In the genomic region with DNA sequence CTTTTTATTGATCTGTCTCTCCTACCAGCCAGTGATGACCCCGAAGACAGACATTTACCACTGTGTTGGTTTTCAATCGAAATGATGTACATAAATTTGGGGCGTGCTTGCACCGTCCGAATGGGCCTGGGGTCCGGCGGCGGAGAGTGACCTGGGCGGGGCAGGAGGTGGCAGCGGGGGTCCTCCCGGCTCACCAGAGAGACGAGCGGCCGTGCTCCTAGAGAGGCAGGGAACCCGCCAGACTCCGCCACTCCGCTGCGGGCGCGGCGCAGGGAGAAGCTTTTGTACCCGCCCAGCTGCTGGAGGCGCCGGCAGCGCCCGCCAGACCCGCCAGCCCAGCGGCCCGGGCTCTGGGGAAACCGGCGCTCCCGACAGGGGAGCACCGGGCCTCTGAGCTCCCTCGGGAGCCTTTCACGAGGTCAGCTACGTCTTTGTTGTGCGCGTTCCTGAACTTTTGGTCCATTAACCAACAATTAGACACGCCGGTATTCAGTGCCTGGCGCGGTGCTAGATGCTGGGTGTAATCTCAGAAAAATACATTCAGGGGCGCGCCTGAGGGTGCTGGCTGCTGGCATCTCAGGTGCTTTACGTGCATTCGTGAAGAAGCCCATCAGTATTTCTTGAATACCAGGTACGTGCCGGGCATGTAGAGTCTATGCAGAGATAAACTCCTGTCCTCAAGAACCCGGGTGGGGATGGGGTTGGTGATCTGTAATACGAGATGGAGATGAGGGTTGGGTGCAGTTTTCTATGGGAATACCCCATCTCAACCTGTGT, we compare ENCODE assay signal across 1 cellular context.
TF ChIP-seq lines count a peak whose summit lies in the region.

A gene with protein sequence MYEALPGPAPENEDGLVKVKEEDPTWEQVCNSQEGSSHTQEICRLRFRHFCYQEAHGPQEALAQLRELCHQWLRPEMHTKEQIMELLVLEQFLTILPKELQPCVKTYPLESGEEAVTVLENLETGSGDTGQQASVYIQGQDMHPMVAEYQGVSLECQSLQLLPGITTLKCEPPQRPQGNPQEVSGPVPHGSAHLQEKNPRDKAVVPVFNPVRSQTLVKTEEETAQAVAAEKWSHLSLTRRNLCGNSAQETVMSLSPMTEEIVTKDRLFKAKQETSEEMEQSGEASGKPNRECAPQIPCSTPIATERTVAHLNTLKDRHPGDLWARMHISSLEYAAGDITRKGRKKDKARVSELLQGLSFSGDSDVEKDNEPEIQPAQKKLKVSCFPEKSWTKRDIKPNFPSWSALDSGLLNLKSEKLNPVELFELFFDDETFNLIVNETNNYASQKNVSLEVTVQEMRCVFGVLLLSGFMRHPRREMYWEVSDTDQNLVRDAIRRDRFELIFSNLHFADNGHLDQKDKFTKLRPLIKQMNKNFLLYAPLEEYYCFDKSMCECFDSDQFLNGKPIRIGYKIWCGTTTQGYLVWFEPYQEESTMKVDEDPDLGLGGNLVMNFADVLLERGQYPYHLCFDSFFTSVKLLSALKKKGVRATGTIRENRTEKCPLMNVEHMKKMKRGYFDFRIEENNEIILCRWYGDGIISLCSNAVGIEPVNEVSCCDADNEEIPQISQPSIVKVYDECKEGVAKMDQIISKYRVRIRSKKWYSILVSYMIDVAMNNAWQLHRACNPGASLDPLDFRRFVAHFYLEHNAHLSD (plus strand): TSS at position 285 of the 777 bp plus-strand sequence. CDS start 2,242 bp downstream, outside the sequence.

TF ChIP-seq in K562, 482 proteins besides CTCF, POLR2A, EP300 and RAD21 (continued from another document and continues in another):
- TF ChIP-seq, protein P1, sequence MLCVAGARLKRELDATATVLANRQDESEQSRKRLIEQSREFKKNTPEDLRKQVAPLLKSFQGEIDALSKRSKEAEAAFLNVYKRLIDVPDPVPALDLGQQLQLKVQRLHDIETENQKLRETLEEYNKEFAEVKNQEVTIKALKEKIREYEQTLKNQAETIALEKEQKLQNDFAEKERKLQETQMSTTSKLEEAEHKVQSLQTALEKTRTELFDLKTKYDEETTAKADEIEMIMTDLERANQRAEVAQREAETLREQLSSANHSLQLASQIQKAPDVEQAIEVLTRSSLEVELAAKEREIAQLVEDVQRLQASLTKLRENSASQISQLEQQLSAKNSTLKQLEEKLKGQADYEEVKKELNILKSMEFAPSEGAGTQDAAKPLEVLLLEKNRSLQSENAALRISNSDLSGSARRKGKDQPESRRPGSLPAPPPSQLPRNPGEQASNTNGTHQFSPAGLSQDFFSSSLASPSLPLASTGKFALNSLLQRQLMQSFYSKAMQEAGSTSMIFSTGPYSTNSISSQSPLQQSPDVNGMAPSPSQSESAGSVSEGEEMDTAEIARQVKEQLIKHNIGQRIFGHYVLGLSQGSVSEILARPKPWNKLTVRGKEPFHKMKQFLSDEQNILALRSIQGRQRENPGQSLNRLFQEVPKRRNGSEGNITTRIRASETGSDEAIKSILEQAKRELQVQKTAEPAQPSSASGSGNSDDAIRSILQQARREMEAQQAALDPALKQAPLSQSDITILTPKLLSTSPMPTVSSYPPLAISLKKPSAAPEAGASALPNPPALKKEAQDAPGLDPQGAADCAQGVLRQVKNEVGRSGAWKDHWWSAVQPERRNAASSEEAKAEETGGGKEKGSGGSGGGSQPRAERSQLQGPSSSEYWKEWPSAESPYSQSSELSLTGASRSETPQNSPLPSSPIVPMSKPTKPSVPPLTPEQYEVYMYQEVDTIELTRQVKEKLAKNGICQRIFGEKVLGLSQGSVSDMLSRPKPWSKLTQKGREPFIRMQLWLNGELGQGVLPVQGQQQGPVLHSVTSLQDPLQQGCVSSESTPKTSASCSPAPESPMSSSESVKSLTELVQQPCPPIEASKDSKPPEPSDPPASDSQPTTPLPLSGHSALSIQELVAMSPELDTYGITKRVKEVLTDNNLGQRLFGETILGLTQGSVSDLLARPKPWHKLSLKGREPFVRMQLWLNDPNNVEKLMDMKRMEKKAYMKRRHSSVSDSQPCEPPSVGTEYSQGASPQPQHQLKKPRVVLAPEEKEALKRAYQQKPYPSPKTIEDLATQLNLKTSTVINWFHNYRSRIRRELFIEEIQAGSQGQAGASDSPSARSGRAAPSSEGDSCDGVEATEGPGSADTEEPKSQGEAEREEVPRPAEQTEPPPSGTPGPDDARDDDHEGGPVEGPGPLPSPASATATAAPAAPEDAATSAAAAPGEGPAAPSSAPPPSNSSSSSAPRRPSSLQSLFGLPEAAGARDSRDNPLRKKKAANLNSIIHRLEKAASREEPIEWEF (CRISPR knock-in tag; IDR thresholded peaks at IDR 0.05): no peak
- TF ChIP-seq DPF2 (IDR thresholded peaks at IDR 0.05) (no peak), GTF2E2 (tag; IDR thresholded peaks at IDR 0.05) (peak; percentile 76), RBFOX2 (IDR thresholded peaks at IDR 0.05; ENCODE audit: low read depth, low read length) (peak; percentile 92), ZNF785 (CRISPR knock-in tag; IDR thresholded peaks at IDR 0.05) (no peak), TCF7L2 (IDR thresholded peaks at IDR 0.05; ENCODE audit: low read depth, low read length) (no peak), KAT2B (IDR thresholded peaks at IDR 0.05; ENCODE audit: low read depth, low read length) (no peak), FOXM1 (IDR thresholded peaks at IDR 0.05; ENCODE audit: low read depth) (no peak), FOXM1 (CRISPR knock-in tag; IDR thresholded peaks at IDR 0.05; ENCODE audit: low read depth) (no peak), ZNF354B (CRISPR knock-in tag; IDR thresholded peaks at IDR 0.05) (no peak), BCL6 (CRISPR knock-in tag; IDR thresholded peaks at IDR 0.05) (no peak), ATF1 (CRISPR knock-in tag; IDR thresholded peaks at IDR 0.05) (no peak), ATF1 (tag; IDR thresholded peaks at IDR 0.05) (peak; percentile 70), CREM (IDR thresholded peaks at IDR 0.05; ENCODE audit: low read depth) (peak; percentile 25), PML (IDR thresholded peaks at IDR 0.05; ENCODE audit: low read length) (peak; percentile 41; the same call in 1 of the 2 replicates), EGR1 (conservative IDR thresholded peaks at IDR 0.05) (no peak), ZZZ3 (IDR thresholded peaks at IDR 0.05) (0 out of 2 replicates have a peak, but pooled peaks have one; percentile 30), MEF2D (tag; conservative IDR thresholded peaks at IDR 0.05; ENCODE audit: low read depth) (no peak), CBX8 (IDR thresholded peaks at IDR 0.05; ENCODE audit: borderline replicate concordance, extremely low read depth, low read depth, low read length, poor library complexity, severe bottlenecking) (no peak), ZC3H11A (IDR thresholded peaks at IDR 0.05; ENCODE audit: low read depth, low read length) (no peak), HNRNPL (IDR thresholded peaks at IDR 0.05; ENCODE audit: low read depth, low read length) (peak; percentile 65; the same call in 1 of the 2 replicates), CSDE1 (IDR thresholded peaks at IDR 0.05) (no peak), NR2F6 (CRISPR knock-in tag; IDR thresholded peaks at IDR 0.05) (no peak), HOXB6 (CRISPR knock-in tag; IDR thresholded peaks at IDR 0.05; ENCODE audit: borderline replicate concordance) (no peak), U2AF2 (optimal IDR thresholded peaks at IDR 0.05; ENCODE audit: low read depth, low read length) (no peak), EWSR1 (IDR thresholded peaks at IDR 0.05; ENCODE audit: borderline replicate concordance, low read depth, partially characterized antibody) (no peak), NUFIP1 (IDR thresholded peaks at IDR 0.05; ENCODE audit: partially characterized antibody) (no peak), SOX6 (IDR thresholded peaks at IDR 0.05) (peak; percentile 48; the same call in 1 of the 2 replicates), ETV5 (CRISPR knock-in tag; IDR thresholded peaks at IDR 0.05; ENCODE audit: low read depth) (peak; percentile 72), GABPB2 (CRISPR knock-in tag; conservative IDR thresholded peaks at IDR 0.05) (no peak), ZNF830 (CRISPR knock-in tag; IDR thresholded peaks at IDR 0.05) (no peak), MTA1 (IDR thresholded peaks at IDR 0.05; ENCODE audit: borderline replicate concordance) (peak; percentile 45; the same call in 1 of the 2 replicates)
- TF ChIP-seq, protein P2, sequence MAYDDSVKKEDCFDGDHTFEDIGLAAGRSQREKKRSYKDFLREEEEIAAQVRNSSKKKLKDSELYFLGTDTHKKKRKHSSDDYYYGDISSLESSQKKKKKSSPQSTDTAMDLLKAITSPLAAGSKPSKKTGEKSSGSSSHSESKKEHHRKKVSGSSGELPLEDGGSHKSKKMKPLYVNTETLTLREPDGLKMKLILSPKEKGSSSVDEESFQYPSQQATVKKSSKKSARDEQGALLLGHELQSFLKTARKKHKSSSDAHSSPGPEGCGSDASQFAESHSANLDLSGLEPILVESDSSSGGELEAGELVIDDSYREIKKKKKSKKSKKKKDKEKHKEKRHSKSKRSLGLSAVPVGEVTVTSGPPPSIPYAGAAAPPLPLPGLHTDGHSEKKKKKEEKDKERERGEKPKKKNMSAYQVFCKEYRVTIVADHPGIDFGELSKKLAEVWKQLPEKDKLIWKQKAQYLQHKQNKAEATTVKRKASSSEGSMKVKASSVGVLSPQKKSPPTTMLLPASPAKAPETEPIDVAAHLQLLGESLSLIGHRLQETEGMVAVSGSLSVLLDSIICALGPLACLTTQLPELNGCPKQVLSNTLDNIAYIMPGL (CRISPR knock-in tag; IDR thresholded peaks at IDR 0.05): 0 out of 2 replicates have a peak, but pooled peaks have one; percentile 37
- TF ChIP-seq, protein P3, sequence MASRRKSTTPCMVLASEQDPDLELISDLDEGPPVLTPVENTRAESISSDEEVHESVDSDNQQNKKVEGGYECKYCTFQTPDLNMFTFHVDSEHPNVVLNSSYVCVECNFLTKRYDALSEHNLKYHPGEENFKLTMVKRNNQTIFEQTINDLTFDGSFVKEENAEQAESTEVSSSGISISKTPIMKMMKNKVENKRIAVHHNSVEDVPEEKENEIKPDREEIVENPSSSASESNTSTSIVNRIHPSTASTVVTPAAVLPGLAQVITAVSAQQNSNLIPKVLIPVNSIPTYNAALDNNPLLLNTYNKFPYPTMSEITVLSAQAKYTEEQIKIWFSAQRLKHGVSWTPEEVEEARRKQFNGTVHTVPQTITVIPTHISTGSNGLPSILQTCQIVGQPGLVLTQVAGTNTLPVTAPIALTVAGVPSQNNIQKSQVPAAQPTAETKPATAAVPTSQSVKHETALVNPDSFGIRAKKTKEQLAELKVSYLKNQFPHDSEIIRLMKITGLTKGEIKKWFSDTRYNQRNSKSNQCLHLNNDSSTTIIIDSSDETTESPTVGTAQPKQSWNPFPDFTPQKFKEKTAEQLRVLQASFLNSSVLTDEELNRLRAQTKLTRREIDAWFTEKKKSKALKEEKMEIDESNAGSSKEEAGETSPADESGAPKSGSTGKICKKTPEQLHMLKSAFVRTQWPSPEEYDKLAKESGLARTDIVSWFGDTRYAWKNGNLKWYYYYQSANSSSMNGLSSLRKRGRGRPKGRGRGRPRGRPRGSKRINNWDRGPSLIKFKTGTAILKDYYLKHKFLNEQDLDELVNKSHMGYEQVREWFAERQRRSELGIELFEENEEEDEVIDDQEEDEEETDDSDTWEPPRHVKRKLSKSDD (conservative IDR thresholded peaks at IDR 0.05; ENCODE audit: low read length): no peak
- TF ChIP-seq, protein P4, sequence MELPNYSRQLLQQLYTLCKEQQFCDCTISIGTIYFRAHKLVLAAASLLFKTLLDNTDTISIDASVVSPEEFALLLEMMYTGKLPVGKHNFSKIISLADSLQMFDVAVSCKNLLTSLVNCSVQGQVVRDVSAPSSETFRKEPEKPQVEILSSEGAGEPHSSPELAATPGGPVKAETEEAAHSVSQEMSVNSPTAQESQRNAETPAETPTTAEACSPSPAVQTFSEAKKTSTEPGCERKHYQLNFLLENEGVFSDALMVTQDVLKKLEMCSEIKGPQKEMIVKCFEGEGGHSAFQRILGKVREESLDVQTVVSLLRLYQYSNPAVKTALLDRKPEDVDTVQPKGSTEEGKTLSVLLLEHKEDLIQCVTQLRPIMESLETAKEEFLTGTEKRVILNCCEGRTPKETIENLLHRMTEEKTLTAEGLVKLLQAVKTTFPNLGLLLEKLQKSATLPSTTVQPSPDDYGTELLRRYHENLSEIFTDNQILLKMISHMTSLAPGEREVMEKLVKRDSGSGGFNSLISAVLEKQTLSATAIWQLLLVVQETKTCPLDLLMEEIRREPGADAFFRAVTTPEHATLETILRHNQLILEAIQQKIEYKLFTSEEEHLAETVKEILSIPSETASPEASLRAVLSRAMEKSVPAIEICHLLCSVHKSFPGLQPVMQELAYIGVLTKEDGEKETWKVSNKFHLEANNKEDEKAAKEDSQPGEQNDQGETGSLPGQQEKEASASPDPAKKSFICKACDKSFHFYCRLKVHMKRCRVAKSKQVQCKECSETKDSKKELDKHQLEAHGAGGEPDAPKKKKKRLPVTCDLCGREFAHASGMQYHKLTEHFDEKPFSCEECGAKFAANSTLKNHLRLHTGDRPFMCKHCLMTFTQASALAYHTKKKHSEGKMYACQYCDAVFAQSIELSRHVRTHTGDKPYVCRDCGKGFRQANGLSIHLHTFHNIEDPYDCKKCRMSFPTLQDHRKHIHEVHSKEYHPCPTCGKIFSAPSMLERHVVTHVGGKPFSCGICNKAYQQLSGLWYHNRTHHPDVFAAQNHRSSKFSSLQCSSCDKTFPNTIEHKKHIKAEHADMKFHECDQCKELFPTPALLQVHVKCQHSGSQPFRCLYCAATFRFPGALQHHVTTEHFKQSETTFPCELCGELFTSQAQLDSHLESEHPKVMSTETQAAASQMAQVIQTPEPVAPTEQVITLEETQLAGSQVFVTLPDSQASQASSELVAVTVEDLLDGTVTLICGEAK (IDR thresholded peaks at IDR 0.05): peak; percentile 69; the same call in 1 of the 2 replicates
- TF ChIP-seq, protein P4 (CRISPR knock-in tag; IDR thresholded peaks at IDR 0.05): no peak
